11 cellular contexts compared by ENCODE assay signal in genomic region chr12:53373554-53374121, GRCh38. TPM values are rescaled to one million over a fixed set of nuclear protein-coding genes. Genes with fewer than 3 reads are reported as not detected.
DNase-seq lines count a peak whose midpoint lies in the region; ATAC-seq and TF ChIP-seq lines count a peak whose summit lies in the region.
"Not testable (repeated sequence)": the region's sequence is repeated elsewhere in the genome, so short reads cannot be mapped to it uniquely, and the experiment has no call there.
"Had no signal": no experiment of that assay in that cellular context is flagged by ENCODE, and none has a peak within 500 bp of the region (broad histone marks: within the 10 kb centered on the region; RNA-seq: fewer than 3 reads in every experiment).

No MANE protein-coding gene starts in this region.

- H2BK20ac ChIP-seq in IMR-90 (ENCODE audit: low read depth, low read length) = not testable (repeated sequence)

- not testable (repeated sequence) for H3K27me3 Mint-ChIP-seq in T-helper 17 cell; activated naive CD4-positive, alpha-beta T cell treated with anti-CD3 and anti-CD28 coated beads for 36 hours (ENCODE audit: low read depth); naive thymus-derived CD8-positive, alpha-beta T cell

- dilution Hi-C loops in IMR-90 (cut with HindIII; ENCODE audit: low sequenced_read_pairs, unreplicated experiment) = not testable (repeated sequence)

- peak overlapping the region; percentile 27; the same call in 1 of the 2 replicates for H3K18ac ChIP-seq in IMR-90 (ENCODE audit: low read depth, low read length)

- in situ Hi-C loops in IMR-90 (cut with MboI; ENCODE audit: low sequenced_read_pairs) = not testable (repeated sequence)

- H3K79me1 ChIP-seq in IMR-90 (ENCODE audit: low read depth in 1 of 2, low read length in 2 of 2) = not testable (repeated sequence)

- H3K4me1 ChIP-seq in IMR-90 (ENCODE audit: control insufficient read depth, insufficient read depth, low read length) = peaks cover 17% of the 10 kb centered on the region
- H3K4me1 ChIP-seq in cardiac muscle cell (ENCODE audit: low read depth) = not testable (repeated sequence)

- H3K27ac ChIP-seq in AG04450 (ENCODE audit: low read depth, low read length) (peak overlapping the region; percentile 47), cardiac muscle cell (peak overlapping the region; percentile 52)
- H3K27ac ChIP-seq in IMR-90 (ENCODE audit: insufficient read depth, low read length) = not testable (repeated sequence)

- DNase-seq in AG04450 (ENCODE audit: low read depth, low spot score); IMR-90; T-helper 17 cell; activated naive CD4-positive, alpha-beta T cell treated with anti-CD3 and anti-CD28 coated beads for 36 hours; naive thymus-derived CD8-positive, alpha-beta T cell; stimulated activated effector memory CD8-positive, alpha-beta T cell treated with anti-CD3 and anti-CD28 coated beads, Interleukin-12 subunit alpha, Interleukin-12 subunit beta, amount 100 ng/mL, for 72 hours (ENCODE audit: low spot score in 2 of 2): not testable (repeated sequence)
- peak; percentile 51 for DNase-seq in choroid plexus epithelial cell (ENCODE audit: low read depth)
- DNase-seq in cardiac muscle cell (ENCODE audit: low read depth in 1 of 2, low spot score in 1 of 2) = peak in 1 of 2 donors; percentile 35

- ATAC-seq in IMR-90 (ENCODE audit: low read depth); T-helper 17 cell; naive thymus-derived CD8-positive, alpha-beta T cell; stimulated activated effector memory CD8-positive, alpha-beta T cell treated with anti-CD3 and anti-CD28 coated beads, Interleukin-12 subunit alpha, Interleukin-12 subunit beta, amount 100 ng/mL, for 72 hours: not testable (repeated sequence)

- H3K4me3 ChIP-seq in AG04450 (ENCODE audit: low read depth, low read length); IMR-90 (ENCODE audit: insufficient read depth, low read depth, low read length); choroid plexus epithelial cell (ENCODE audit: low read depth, low read length); cardiac muscle cell: not testable (repeated sequence)

- POLR2A ChIA-PET in AG04450 (lab: Yijun Ruan, JAX); IMR-90 (lab: Charles Lee; ENCODE audit: unreplicated experiment): not testable (repeated sequence)
- POLR2A ChIA-PET in naive thymus-derived CD8-positive, alpha-beta T cell (lab: Charles Lee) = interaction anchor here (1.1 to 1.5 kb wide), 2 partner anchors 10 to 49 kb away, joined by 3 to 4 read pairs; no protein-coding TSS in a partner anchor

- TF ChIP-seq CTCF in AG04450 (IDR thresholded peaks at IDR 0.05; ENCODE audit: low read depth, low read length); IMR-90 (conservative IDR thresholded peaks at IDR 0.05; ENCODE audit: low read depth, low read length); choroid plexus epithelial cell (conservative IDR thresholded peaks at IDR 0.05; ENCODE audit: low read depth, low read length); cardiac muscle cell (IDR thresholded peaks at IDR 0.05; ENCODE audit: low read depth, low read length): not testable (repeated sequence)

- not testable (repeated sequence) for H4K91ac ChIP-seq in IMR-90 (ENCODE audit: insufficient read depth, low read depth, low read length)

- CTCF ChIA-PET in AG04450 (lab: Charles Lee) (interaction anchor here (2.4 to 3.0 kb wide), 2 partner anchors 20 to 48 kb away, joined by 9 to 19 read pairs; no protein-coding TSS in a partner anchor), IMR-90 (lab: Yijun Ruan, JAX) (interaction anchor here (0.6 kb wide), 1 partner anchor 313 kb away, joined by 4 read pairs; no protein-coding TSS in a partner anchor)
- CTCF ChIA-PET in activated naive CD4-positive, alpha-beta T cell treated with anti-CD3 and anti-CD28 coated beads for 36 hours (lab: Charles Lee) = interaction anchor here (1.3 kb wide), 1 partner anchor 21 kb away, joined by 3 read pairs; no protein-coding TSS in a partner anchor

- no CpG with 5 or more reads among the region's 6 CpGs for WGBS in IMR-90 (ENCODE audit: extremely low coverage in 2 of 2, insufficient read length in 1 of 2), 2 experiments

- H2BK15ac ChIP-seq in IMR-90 (ENCODE audit: low read depth, low read length) = not testable (repeated sequence)

- not testable (repeated sequence) for H3K4me3 Mint-ChIP-seq in T-helper 17 cell; activated naive CD4-positive, alpha-beta T cell treated with anti-CD3 and anti-CD28 coated beads for 36 hours; stimulated activated effector memory CD8-positive, alpha-beta T cell treated with anti-CD3 and anti-CD28 coated beads, Interleukin-12 subunit alpha, Interleukin-12 subunit beta, amount 100 ng/mL, for 72 hours
- peak overlapping the region in 2 of 10 donors; percentile 24 to 34 for H3K4me3 Mint-ChIP-seq in naive thymus-derived CD8-positive, alpha-beta T cell

- BruUV-seq in IMR-90 (replicated peaks; lab: Mats Ljungman, UMichigan) = not testable (repeated sequence)

- H3K4me2 ChIP-seq in IMR-90 (ENCODE audit: low read depth, low read length) = peak overlapping the region; percentile 20; the same call in 1 of the 2 replicates

- H2AFZ ChIP-seq in IMR-90 (replicated peaks; ENCODE audit: low read length, poor library complexity) = not testable (repeated sequence)

- H3K9ac ChIP-seq in IMR-90 (ENCODE audit: low read depth, low read length) = not testable (repeated sequence)

- not testable (repeated sequence) for H3K9me3 ChIP-seq in AG04450 (ENCODE audit: control insufficient read depth, insufficient read depth, low read length); IMR-90 (ENCODE audit: control insufficient read depth, insufficient read depth, low read length); T-helper 17 cell (ENCODE audit: control insufficient read depth, low read length, poor library complexity, severe bottlenecking); cardiac muscle cell (ENCODE audit: low read depth)

- H3K36me3 Mint-ChIP-seq in T-helper 17 cell (ENCODE audit: low read depth); activated naive CD4-positive, alpha-beta T cell treated with anti-CD3 and anti-CD28 coated beads for 36 hours (ENCODE audit: low read depth); naive thymus-derived CD8-positive, alpha-beta T cell; stimulated activated effector memory CD8-positive, alpha-beta T cell treated with anti-CD3 and anti-CD28 coated beads, Interleukin-12 subunit alpha, Interleukin-12 subunit beta, amount 100 ng/mL, for 72 hours: not testable (repeated sequence)

- not testable (repeated sequence) for TF ChIP-seq RAD21 in IMR-90 (IDR thresholded peaks at IDR 0.05; ENCODE audit: low read length)

- not testable (repeated sequence) for H3K36me3 ChIP-seq in IMR-90 (ENCODE audit: control insufficient read depth, insufficient read depth, low read length); cardiac muscle cell

- peak overlapping the region; percentile 49 for H3K27ac Mint-ChIP-seq in T-helper 17 cell
- H3K27ac Mint-ChIP-seq in activated naive CD4-positive, alpha-beta T cell treated with anti-CD3 and anti-CD28 coated beads for 36 hours = peak overlapping the region; percentile 46
- H3K27ac Mint-ChIP-seq in naive thymus-derived CD8-positive, alpha-beta T cell = peak overlapping the region; percentile 8 to 79 (median 61)
- peak overlapping the region; percentile 54 for H3K27ac Mint-ChIP-seq in stimulated activated effector memory CD8-positive, alpha-beta T cell treated with anti-CD3 and anti-CD28 coated beads, Interleukin-12 subunit alpha, Interleukin-12 subunit beta, amount 100 ng/mL, for 72 hours

- peaks cover 11% of the 10 kb centered on the region; the same call in 1 of the 2 replicates for H3K9me1 ChIP-seq in IMR-90 (ENCODE audit: insufficient read depth, low read length)

- peak overlapping the region; percentile 70 to 76; a peak in 1 of 4 replicates for H4K8ac ChIP-seq in IMR-90 (ENCODE audit: low read depth in 2 of 2, low read length in 2 of 2)

- 0 out of 2 replicates have a peak overlapping the region, but pooled peaks have one; percentile 33 for H3K14ac ChIP-seq in IMR-90 (replicated peaks; ENCODE audit: low read depth, low read length)

- H2AK9ac ChIP-seq in IMR-90 (replicated peaks; ENCODE audit: low read depth, low read length, poor library complexity) = not testable (repeated sequence)

- H4K20me1 ChIP-seq in IMR-90 (ENCODE audit: insufficient read depth, low read length) = not testable (repeated sequence)

- not testable (repeated sequence) for TF ChIP-seq POLR2A in IMR-90 (IDR thresholded peaks at IDR 0.05; ENCODE audit: low read depth, low read length)

- peak overlapping the region; percentile 10; the same call in 1 of the 2 replicates for H4K5ac ChIP-seq in IMR-90 (ENCODE audit: low read depth, low read length)

- not testable (repeated sequence) for H2AK5ac ChIP-seq in IMR-90 (ENCODE audit: low read depth, low read length)

- intact Hi-C loops in IMR-90 (cut with micrococcal nuclease); activated naive CD4-positive, alpha-beta T cell treated with anti-CD3 and anti-CD28 coated beads for 36 hours (cut with micrococcal nuclease): not testable (repeated sequence)

- H3K56ac ChIP-seq in IMR-90 (ENCODE audit: extremely low read depth, insufficient read depth, low read length) = not testable (repeated sequence)

- H2BK120ac ChIP-seq in IMR-90 (ENCODE audit: low read depth, low read length) = not testable (repeated sequence)

- H2BK5ac ChIP-seq in IMR-90 (ENCODE audit: low read depth, low read length, poor library complexity, severe bottlenecking) = peak overlapping the region; percentile 9

- H3K4me1 Mint-ChIP-seq in T-helper 17 cell = peaks cover 16% of the 10 kb centered on the region
- peaks cover 44% of the 10 kb centered on the region for H3K4me1 Mint-ChIP-seq in activated naive CD4-positive, alpha-beta T cell treated with anti-CD3 and anti-CD28 coated beads for 36 hours (ENCODE audit: low read depth)
- H3K4me1 Mint-ChIP-seq in naive thymus-derived CD8-positive, alpha-beta T cell = peaks cover 11 to 35% (median 26%) of the 10 kb centered on the region in 4 donors
- peaks cover 25% of the 10 kb centered on the region for H3K4me1 Mint-ChIP-seq in stimulated activated effector memory CD8-positive, alpha-beta T cell treated with anti-CD3 and anti-CD28 coated beads, Interleukin-12 subunit alpha, Interleukin-12 subunit beta, amount 100 ng/mL, for 72 hours

- not testable (repeated sequence) for H3K23ac ChIP-seq in IMR-90 (ENCODE audit: low read depth, low read length)

- H3K4ac ChIP-seq in IMR-90 (ENCODE audit: low read depth, low read length) = not testable (repeated sequence)

- H3K27me3 ChIP-seq in AG04450 (ENCODE audit: control insufficient read depth, insufficient read depth, low read length); IMR-90 (ENCODE audit: control insufficient read depth, insufficient read depth, low read length); cardiac muscle cell: not testable (repeated sequence)

- not testable (repeated sequence) for H3K9me3 Mint-ChIP-seq in activated naive CD4-positive, alpha-beta T cell treated with anti-CD3 and anti-CD28 coated beads for 36 hours; naive thymus-derived CD8-positive, alpha-beta T cell; stimulated activated effector memory CD8-positive, alpha-beta T cell treated with anti-CD3 and anti-CD28 coated beads, Interleukin-12 subunit alpha, Interleukin-12 subunit beta, amount 100 ng/mL, for 72 hours

RNA-seq across cellular contexts. Expression of gene SP1, which starts 6.3 kb away (rescaled TPM):
- 44.6 and 45.9 TPM in 2 replicates for polyA plus RNA-seq in AG04450 (2011; rRNA removed)
- polyA minus RNA-seq in AG04450 (2011; rRNA and poly(A)+ RNA removed) = 149 and 169 TPM in 2 replicates
- total RNA-seq in IMR-90 (2012; rRNA removed) = 45.0 and 53.6 TPM in 2 replicates
- polyA plus RNA-seq in IMR-90 (2012; rRNA removed) = 19.7 and 21.2 TPM in 2 replicates
- 4.3 and 9.9 TPM in 2 replicates for polyA plus RNA-seq in IMR-90 (2012; cell fraction: cytosol; rRNA removed)
- 24.6 and 42.1 TPM in 2 replicates for polyA plus RNA-seq in IMR-90 (2012; cell fraction: nucleus; rRNA removed; ENCODE audit: low replicate concordance)
- total RNA-seq in T-helper 17 cell = 10 to 100 TPM; 69.6 to 75.1 TPM
- 10 to 100 TPM; 87.6 to 91.9 TPM for total RNA-seq in activated naive CD4-positive, alpha-beta T cell treated with anti-CD3 and anti-CD28 coated beads for 36 hours
- total RNA-seq in cardiac muscle cell = 43.7 and 53.0 TPM in 2 replicates
- polyA plus RNA-seq in cardiac muscle cell = 11.4 and 12.9 TPM in 2 replicates
- total RNA-seq in naive thymus-derived CD8-positive, alpha-beta T cell = 100 to 1,000 TPM; 104 TPM
- 10 to 100 TPM in 1 of 3 donors, 1 to 10 TPM in 2; 8.5 to 10.4 (median 9.4) TPM for polyA plus RNA-seq in naive thymus-derived CD8-positive, alpha-beta T cell

RNA-seq across cellular contexts. Expression of gene SP7, which starts 37.5 kb away (rescaled TPM):
- polyA plus RNA-seq in AG04450 (2011; rRNA removed) (not detected in 2 replicates), IMR-90 (2012; rRNA removed) (not detected in 2 replicates), cardiac muscle cell (0.45 TPM in 1 of 2 replicates, not detected in the other)
- 0.26 TPM in 1 of 2 replicates, not detected in the other for polyA minus RNA-seq in AG04450 (2011; rRNA and poly(A)+ RNA removed)
- total RNA-seq in IMR-90 (2012; rRNA removed) (not detected in 2 replicates), T-helper 17 cell (not detected), cardiac muscle cell (0.14 and 0.39 TPM in 2 replicates)
- polyA plus RNA-seq in IMR-90 (2012; cell fraction: cytosol; rRNA removed) = not detected in 2 replicates
- not detected in 2 replicates for polyA plus RNA-seq in IMR-90 (2012; cell fraction: nucleus; rRNA removed; ENCODE audit: low replicate concordance)
- total RNA-seq in activated naive CD4-positive, alpha-beta T cell treated with anti-CD3 and anti-CD28 coated beads for 36 hours = not detected
- not detected for total RNA-seq in naive thymus-derived CD8-positive, alpha-beta T cell
- polyA plus RNA-seq in naive thymus-derived CD8-positive, alpha-beta T cell = under 1 TPM in 1 of 3 donors, not detected in 2; 0.05 TPM
- total RNA-seq: HT1080, occipital lobe had no signal

RNA-seq across cellular contexts. Expression of gene AMHR2, which starts 50.0 kb away (rescaled TPM):
- not detected in 2 replicates for polyA plus RNA-seq in AG04450 (2011; rRNA removed)
- not detected in 2 replicates for polyA minus RNA-seq in AG04450 (2011; rRNA and poly(A)+ RNA removed)
- not detected in 2 replicates for total RNA-seq in IMR-90 (2012; rRNA removed)
- not detected in 2 replicates for polyA plus RNA-seq in IMR-90 (2012; rRNA removed)
- not detected in 2 replicates for polyA plus RNA-seq in IMR-90 (2012; cell fraction: cytosol; rRNA removed)
- polyA plus RNA-seq in IMR-90 (2012; cell fraction: nucleus; rRNA removed; ENCODE audit: low replicate concordance) = 0.04 TPM in 1 of 2 replicates, not detected in the other
- not detected for total RNA-seq in T-helper 17 cell
- total RNA-seq in activated naive CD4-positive, alpha-beta T cell treated with anti-CD3 and anti-CD28 coated beads for 36 hours = not detected
- 39.8 and 60.0 TPM in 2 replicates for total RNA-seq in cardiac muscle cell
- 53.4 and 57.3 TPM in 2 replicates for polyA plus RNA-seq in cardiac muscle cell
- total RNA-seq in naive thymus-derived CD8-positive, alpha-beta T cell = not detected
- not detected for polyA plus RNA-seq in naive thymus-derived CD8-positive, alpha-beta T cell
- total RNA-seq: G401, HT1080, occipital lobe had no signal

RNA-seq across cellular contexts. Expression of gene AAAS, which starts 52.2 kb away (rescaled TPM):
- polyA plus RNA-seq in AG04450 (2011; rRNA removed) (40.0 and 46.7 TPM in 2 replicates), IMR-90 (2012; rRNA removed) (67.1 and 71.9 TPM in 2 replicates), cardiac muscle cell (138 and 140 TPM in 2 replicates)
- 47.7 and 56.2 TPM in 2 replicates for polyA minus RNA-seq in AG04450 (2011; rRNA and poly(A)+ RNA removed)
- total RNA-seq in IMR-90 (2012; rRNA removed) (37.5 and 44.6 TPM in 2 replicates), T-helper 17 cell (10 to 100 TPM; 31.2 to 31.8 TPM), cardiac muscle cell (117 and 119 TPM in 2 replicates)
- 45.2 and 62.4 TPM in 2 replicates for polyA plus RNA-seq in IMR-90 (2012; cell fraction: cytosol; rRNA removed)
- polyA plus RNA-seq in IMR-90 (2012; cell fraction: nucleus; rRNA removed; ENCODE audit: low replicate concordance) = 345 TPM in 2 replicates
- total RNA-seq in activated naive CD4-positive, alpha-beta T cell treated with anti-CD3 and anti-CD28 coated beads for 36 hours = 10 to 100 TPM; 81.0 to 83.4 TPM
- 10 to 100 TPM; 66.8 to 68.2 TPM for total RNA-seq in naive thymus-derived CD8-positive, alpha-beta T cell
- polyA plus RNA-seq in naive thymus-derived CD8-positive, alpha-beta T cell = 10 to 100 TPM; 34.1 to 57.2 (median 39.3) TPM

Comparison
In these comparisons a context has a peak if more than half of its experiments do, and no peak if none do; other contexts are left out.
1. RNA of gene AMHR2, which starts 50.0 kb away (total RNA-seq): 39.8 to 60.0 TPM in cardiac muscle cell; not detected in naive thymus-derived CD8-positive, alpha-beta T cell, not detected in activated naive CD4-positive, alpha-beta T cell treated with anti-CD3 and anti-CD28 coated beads for 36 hours, not detected in T-helper 17 cell and not detected in IMR-90; every median in the first group is over 10 times any median in the second.
2. Peak in every context shown above with its lines, with median percentiles within 50 percentile points of each other: H3K27ac Mint-ChIP-seq.